24 cellular contexts compared by ENCODE assay signal in genomic region chr2:138515084-138515483, GRCh38. TPM values are rescaled to one million over a fixed set of nuclear protein-coding genes. Genes with fewer than 3 reads are reported as not detected.
DNase-seq lines count a peak whose midpoint lies in the region; ATAC-seq, FAIRE-seq and TF ChIP-seq lines count a peak whose summit lies in the region.
"Had no signal": no experiment of that assay in that cellular context is flagged by ENCODE, and none has a peak within 500 bp of the region (broad histone marks: within the 10 kb centered on the region; RNA-seq: fewer than 3 reads in every experiment).

No MANE protein-coding gene starts in this region.

- H3K27ac ChIP-seq in endodermal cell (ENCODE audit: low read depth, low read length): no peak overlapping the region
- H3K27ac ChIP-seq in neutrophil: peak overlapping the region; percentile 64
- H3K27ac ChIP-seq: adrenal gland, dorsolateral prefrontal cortex, pancreas, sigmoid colon, SJCRH30 had no signal

- H3K27me3 ChIP-seq in endodermal cell (ENCODE audit: control insufficient read depth, insufficient read depth, low read length, poor library complexity, severe bottlenecking): no peaks in the 10 kb centered on the region
- H3K27me3 ChIP-seq in neutrophil: no peaks in the 10 kb centered on the region
- H3K27me3 ChIP-seq: adrenal gland, dorsolateral prefrontal cortex, pancreas, sigmoid colon, SJCRH30 had no signal

- peak; percentile 6 for DNase-seq in GF-D8 (lab: John Stamatoyannopoulos, UW)
- peak; percentile 37 for DNase-seq in NB4 (ENCODE audit: low read depth)
- DNase-seq in endodermal cell: no peak
- no peak for DNase-seq in GM12891 (ENCODE audit: insufficient read length, low spot score)
- DNase-seq in omental fat pad (ENCODE audit: low spot score): no peak
- DNase-seq: activated CD4-positive, alpha-beta T cell treated with anti-CD3 and anti-CD28 coated beads, Interleukin-2, amount 50 U/mL, for 48 hours; activated gamma-delta T cell; activated T-cell treated with anti-CD3 and anti-CD28 coated beads for 4 hours; adrenal gland; caudate nucleus; CD8-positive, alpha-beta memory T cell; DMS79; dorsolateral prefrontal cortex; foreskin melanocyte; NCI-H187; NCI-H2227 treated with DMSO at 0.1 percent for 48 hours; NCI-H774; pancreas; sigmoid colon; SJCRH30; T-helper 2 cell had no signal

- no peak overlapping the region for H3K4me3 Mint-ChIP-seq in endodermal cell
- H3K4me3 Mint-ChIP-seq: WTC11 had no signal

- no peak for ATAC-seq in GM21423 (IDR thresholded peaks at IDR 0.05; ENCODE audit: unreplicated experiment)
- ATAC-seq in omental fat pad (ENCODE audit: low FRiP score): no peak
- ATAC-seq: WTC11 had no signal

- H3K9me3 ChIP-seq in endodermal cell (ENCODE audit: control insufficient read depth, low read length) (no peaks in the 10 kb centered on the region), neutrophil (no peaks in the 10 kb centered on the region)
- H3K9me3 ChIP-seq: pancreas, sigmoid colon had no signal

- H3K4me3 ChIP-seq in NB4 (ENCODE audit: low read depth, low read length) (no peak overlapping the region), endodermal cell (ENCODE audit: low read length) (peak overlapping the region; percentile 51), neutrophil (ENCODE audit: low read depth in 1 of 2, low read length in 1 of 2) (no peak overlapping the region)
- H3K4me3 ChIP-seq: adrenal gland, dorsolateral prefrontal cortex, pancreas, sigmoid colon, SJCRH30 had no signal

- no peaks in the 10 kb centered on the region for H3K27me3 Mint-ChIP-seq in endodermal cell (ENCODE audit: insufficient read depth)
- H3K27me3 Mint-ChIP-seq: CD8-positive, alpha-beta memory T cell had no signal

- H3K4me1 Mint-ChIP-seq in endodermal cell: peaks cover 42% of the 10 kb centered on the region

- H3K36me3 ChIP-seq in endodermal cell (ENCODE audit: control insufficient read depth, insufficient read depth, low read length) (peaks cover 2% of the 10 kb centered on the region), neutrophil (peaks cover 4% of the 10 kb centered on the region)
- H3K36me3 ChIP-seq: adrenal gland, pancreas, sigmoid colon had no signal

- H3K36me3 Mint-ChIP-seq in endodermal cell (ENCODE audit: low read depth): peaks cover 6% of the 10 kb centered on the region

- H3K9ac ChIP-seq in endodermal cell (ENCODE audit: extremely low read depth, low read length, poor library complexity, severe bottlenecking): no peak overlapping the region

- FAIRE-seq in GM12891 (lab: Jason Lieb, UNC): no peak
- FAIRE-seq: pancreas had no signal

- H3K27ac Mint-ChIP-seq in endodermal cell: no peak overlapping the region
- H3K27ac Mint-ChIP-seq: CD8-positive, alpha-beta memory T cell had no signal

- no peaks in the 10 kb centered on the region for H3K9me3 Mint-ChIP-seq in endodermal cell

- H3K4me1 ChIP-seq in endodermal cell (ENCODE audit: control insufficient read depth, insufficient read depth, low read length) (peaks cover 20% of the 10 kb centered on the region), neutrophil (ENCODE audit: control insufficient read depth in 1 of 2, insufficient read depth in 1 of 2, low read depth in 1 of 2, low read length in 1 of 2) (peaks cover 32 to 57% of the 10 kb centered on the region in 2 experiments)

- TF ChIP-seq POLR2A in NB4 (IDR thresholded peaks at IDR 0.05; ENCODE audit: extremely low read depth, insufficient read length): no peak
- TF ChIP-seq POLR2A in GM12891 (IDR thresholded peaks at IDR 0.05; ENCODE audit: low read depth, low read length): no peak

- 94 to 95% methylated on average over 2 to 3 of the region's 3 CpGs for WGBS in endodermal cell (ENCODE audit: insufficient coverage in 1 of 2, insufficient read length in 1 of 2), 2 experiments

- TF ChIP-seq CTCF in NB4 (IDR thresholded peaks at IDR 0.05; ENCODE audit: low read depth, low read length): no peak
- no peak for TF ChIP-seq CTCF in endodermal cell (conservative IDR thresholded peaks at IDR 0.05)
- no peak for TF ChIP-seq CTCF in neutrophil (IDR thresholded peaks at IDR 0.05)
- no peak for TF ChIP-seq CTCF in omental fat pad (IDR thresholded peaks at IDR 0.05)

TF ChIP-seq in GM12891, 5 proteins besides CTCF, POLR2A, EP300 and RAD21:
- TF ChIP-seq PAX5 (IDR thresholded peaks at IDR 0.05; ENCODE audit: insufficient read depth, low read length, severe bottlenecking): no peak
- no peak for TF ChIP-seq SPI1 (IDR thresholded peaks at IDR 0.05; ENCODE audit: low read depth, low read length)
- TF ChIP-seq POU2F2 (IDR thresholded peaks at IDR 0.05; ENCODE audit: low read depth, low read length): no peak
- no peak for TF ChIP-seq TAF1 (IDR thresholded peaks at IDR 0.05; ENCODE audit: low read depth, low read length)
- TF ChIP-seq POLR2AphosphoS5 (IDR thresholded peaks at IDR 0.05; ENCODE audit: low read depth, low read length): no peak

RNA-seq across cellular contexts. Expression of gene SPOPL, which starts 13.5 kb away (rescaled TPM):
- total RNA-seq in endodermal cell: 10 to 100 TPM; 17.4 to 26.9 TPM
- 14.2 TPM for polyA plus RNA-seq in endodermal cell (2013, experiment 1 of 2)
- 11.8 TPM for polyA plus RNA-seq in endodermal cell (2013, experiment 2 of 2)
- polyA plus RNA-seq in GM12891 (2012; ENCODE audit: low read depth, missing spikeins): 4.8 TPM
- total RNA-seq in omental fat pad: 10 to 100 TPM; 19.5 to 34.5 (median 25.4) TPM

Comparison
In these comparisons a context has a peak if more than half of its experiments do, and no peak if none do; other contexts are left out.
1. DNase-seq: peak in GF-D8 (single experiment) and NB4 (single experiment); none in endodermal cell (single experiment), GM12891 (single experiment) and omental fat pad (single experiment).